ENCODE assay signal across 1 cellular context in genomic region chr12:26009593-26009992, GRCh38.
TF ChIP-seq lines count a peak whose summit lies in the region.

No MANE protein-coding gene starts in this region.

TF ChIP-seq in SK-N-SH, 30 proteins besides CTCF, POLR2A, EP300 and RAD21 (continued from another document):
- TF ChIP-seq SMC3 (IDR thresholded peaks at IDR 0.05; ENCODE audit: low read depth, low read length) (no peak), PBX3 (IDR thresholded peaks at IDR 0.05) (no peak)
